In genomic region chr17:82494236-82495055, GRCh38 we compare ENCODE assay signal across 1 cellular context.
A peak's percentile ranks its signal among the peaks of the same experiment; 100 is the strongest.
TF ChIP-seq lines count a peak whose summit lies in the region.

No MANE protein-coding gene starts in this region.

TF ChIP-seq in HepG2, 621 proteins besides CTCF, POLR2A, EP300 and RAD21 (continues in another document):
- TF ChIP-seq ZBTB39 (CRISPR knock-in tag; IDR thresholded peaks at IDR 0.05) = no peak; the same call in none of the 2 replicates
- TF ChIP-seq THAP11 (CRISPR knock-in tag; IDR thresholded peaks at IDR 0.05) = peak; percentile 81
- TF ChIP-seq ARNT (IDR thresholded peaks at IDR 0.05) = no peak
- no peak for TF ChIP-seq HCFC1 (IDR thresholded peaks at IDR 0.05; ENCODE audit: low read depth, low read length)
- TF ChIP-seq ZNF781 (CRISPR knock-in tag; IDR thresholded peaks at IDR 0.05; ENCODE audit: borderline replicate concordance, not compliant biosample characterization) = peak; percentile 59
- TF ChIP-seq, protein P1, sequence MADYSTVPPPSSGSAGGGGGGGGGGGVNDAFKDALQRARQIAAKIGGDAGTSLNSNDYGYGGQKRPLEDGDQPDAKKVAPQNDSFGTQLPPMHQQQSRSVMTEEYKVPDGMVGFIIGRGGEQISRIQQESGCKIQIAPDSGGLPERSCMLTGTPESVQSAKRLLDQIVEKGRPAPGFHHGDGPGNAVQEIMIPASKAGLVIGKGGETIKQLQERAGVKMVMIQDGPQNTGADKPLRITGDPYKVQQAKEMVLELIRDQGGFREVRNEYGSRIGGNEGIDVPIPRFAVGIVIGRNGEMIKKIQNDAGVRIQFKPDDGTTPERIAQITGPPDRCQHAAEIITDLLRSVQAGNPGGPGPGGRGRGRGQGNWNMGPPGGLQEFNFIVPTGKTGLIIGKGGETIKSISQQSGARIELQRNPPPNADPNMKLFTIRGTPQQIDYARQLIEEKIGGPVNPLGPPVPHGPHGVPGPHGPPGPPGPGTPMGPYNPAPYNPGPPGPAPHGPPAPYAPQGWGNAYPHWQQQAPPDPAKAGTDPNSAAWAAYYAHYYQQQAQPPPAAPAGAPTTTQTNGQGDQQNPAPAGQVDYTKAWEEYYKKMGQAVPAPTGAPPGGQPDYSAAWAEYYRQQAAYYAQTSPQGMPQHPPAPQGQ (CRISPR knock-in tag; IDR thresholded peaks at IDR 0.05; ENCODE audit: borderline replicate concordance) = no peak
- TF ChIP-seq ZNF552 (CRISPR knock-in tag; IDR thresholded peaks at IDR 0.05; ENCODE audit: borderline replicate concordance) = peak; percentile 56; the same call in 1 of the 2 replicates
- no peak for TF ChIP-seq SAFB2 (CRISPR knock-in tag; IDR thresholded peaks at IDR 0.05; ENCODE audit: borderline replicate concordance, low read depth)
- peak; percentile 84 for TF ChIP-seq ZBTB7B (CRISPR knock-in tag; IDR thresholded peaks at IDR 0.05)
- 0 out of 2 replicates have a peak, but pooled peaks have one; percentile 14 for TF ChIP-seq ZNF572 (CRISPR knock-in tag; IDR thresholded peaks at IDR 0.05)
- TF ChIP-seq TP53 (CRISPR knock-in tag; conservative IDR thresholded peaks at IDR 0.05) = 0 out of 2 replicates have a peak, but pooled peaks have one; percentile 58
- peak; percentile 92 for TF ChIP-seq ZNF333 (CRISPR knock-in tag; IDR thresholded peaks at IDR 0.05; ENCODE audit: borderline replicate concordance)
- TF ChIP-seq SMAD9 (CRISPR knock-in tag; IDR thresholded peaks at IDR 0.05) = no peak
- peak; percentile 83; the same call in 1 of the 2 replicates for TF ChIP-seq ZNF138 (CRISPR knock-in tag; IDR thresholded peaks at IDR 0.05; ENCODE audit: low read depth)
- TF ChIP-seq ZNF124 (CRISPR knock-in tag; IDR thresholded peaks at IDR 0.05) = peak; percentile 98
- TF ChIP-seq ZNF318 (CRISPR knock-in tag; IDR thresholded peaks at IDR 0.05) = peak; percentile 25; the same call in 1 of the 2 replicates
- no peak for TF ChIP-seq ZNF790 (CRISPR knock-in tag; IDR thresholded peaks at IDR 0.05; ENCODE audit: borderline replicate concordance)
- peak; percentile 90 for TF ChIP-seq ZNF589 (CRISPR knock-in tag; conservative IDR thresholded peaks at IDR 0.05)
- TF ChIP-seq, protein P2, sequence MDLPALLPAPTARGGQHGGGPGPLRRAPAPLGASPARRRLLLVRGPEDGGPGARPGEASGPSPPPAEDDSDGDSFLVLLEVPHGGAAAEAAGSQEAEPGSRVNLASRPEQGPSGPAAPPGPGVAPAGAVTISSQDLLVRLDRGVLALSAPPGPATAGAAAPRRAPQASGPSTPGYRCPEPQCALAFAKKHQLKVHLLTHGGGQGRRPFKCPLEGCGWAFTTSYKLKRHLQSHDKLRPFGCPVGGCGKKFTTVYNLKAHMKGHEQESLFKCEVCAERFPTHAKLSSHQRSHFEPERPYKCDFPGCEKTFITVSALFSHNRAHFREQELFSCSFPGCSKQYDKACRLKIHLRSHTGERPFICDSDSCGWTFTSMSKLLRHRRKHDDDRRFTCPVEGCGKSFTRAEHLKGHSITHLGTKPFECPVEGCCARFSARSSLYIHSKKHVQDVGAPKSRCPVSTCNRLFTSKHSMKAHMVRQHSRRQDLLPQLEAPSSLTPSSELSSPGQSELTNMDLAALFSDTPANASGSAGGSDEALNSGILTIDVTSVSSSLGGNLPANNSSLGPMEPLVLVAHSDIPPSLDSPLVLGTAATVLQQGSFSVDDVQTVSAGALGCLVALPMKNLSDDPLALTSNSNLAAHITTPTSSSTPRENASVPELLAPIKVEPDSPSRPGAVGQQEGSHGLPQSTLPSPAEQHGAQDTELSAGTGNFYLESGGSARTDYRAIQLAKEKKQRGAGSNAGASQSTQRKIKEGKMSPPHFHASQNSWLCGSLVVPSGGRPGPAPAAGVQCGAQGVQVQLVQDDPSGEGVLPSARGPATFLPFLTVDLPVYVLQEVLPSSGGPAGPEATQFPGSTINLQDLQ (CRISPR knock-in tag; IDR thresholded peaks at IDR 0.05) = peak; percentile 86; the same call in 1 of the 2 replicates
- TF ChIP-seq BATF2 (CRISPR knock-in tag; IDR thresholded peaks at IDR 0.05) = no peak
- TF ChIP-seq ZBTB21 (CRISPR knock-in tag; IDR thresholded peaks at IDR 0.05) = no peak
- no peak for TF ChIP-seq AGO1 (IDR thresholded peaks at IDR 0.05; ENCODE audit: low read depth, low read length, poor library complexity, severe bottlenecking)
- TF ChIP-seq, protein P3, sequence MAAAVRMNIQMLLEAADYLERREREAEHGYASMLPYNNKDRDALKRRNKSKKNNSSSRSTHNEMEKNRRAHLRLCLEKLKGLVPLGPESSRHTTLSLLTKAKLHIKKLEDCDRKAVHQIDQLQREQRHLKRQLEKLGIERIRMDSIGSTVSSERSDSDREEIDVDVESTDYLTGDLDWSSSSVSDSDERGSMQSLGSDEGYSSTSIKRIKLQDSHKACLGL (CRISPR knock-in tag; IDR thresholded peaks at IDR 0.05) = peak; percentile 65; the same call in 1 of the 2 replicates
- TF ChIP-seq ZFX (CRISPR knock-in tag; IDR thresholded peaks at IDR 0.05; ENCODE audit: low read depth) = peak; percentile 91
- no peak for TF ChIP-seq ATM (IDR thresholded peaks at IDR 0.05; ENCODE audit: borderline replicate concordance)
- TF ChIP-seq BCLAF1 (IDR thresholded peaks at IDR 0.05) = no peak
- TF ChIP-seq ZNF446 (CRISPR knock-in tag; IDR thresholded peaks at IDR 0.05) = no peak
- 0 out of 2 replicates have a peak, but pooled peaks have one; percentile 55 for TF ChIP-seq MXD3 (CRISPR knock-in tag; IDR thresholded peaks at IDR 0.05)
- TF ChIP-seq NFKBIZ (CRISPR knock-in tag; IDR thresholded peaks at IDR 0.05) = peak; percentile 92
- peak; percentile 56; the same call in 1 of the 2 replicates for TF ChIP-seq ZNF800 (CRISPR knock-in tag; IDR thresholded peaks at IDR 0.05)
- TF ChIP-seq FOXC1 (CRISPR knock-in tag; IDR thresholded peaks at IDR 0.05; ENCODE audit: borderline replicate concordance) = peak; percentile 94
- TF ChIP-seq RBAK (CRISPR knock-in tag; IDR thresholded peaks at IDR 0.05) = no peak
- TF ChIP-seq XBP1 (CRISPR knock-in tag; IDR thresholded peaks at IDR 0.05) = no peak
- peak; percentile 84; the same call in 1 of the 2 replicates for TF ChIP-seq SPEN (CRISPR knock-in tag; IDR thresholded peaks at IDR 0.05; ENCODE audit: low read depth)
- peak; percentile 94; the same call in 1 of the 2 replicates for TF ChIP-seq ZNF614 (CRISPR knock-in tag; IDR thresholded peaks at IDR 0.05; ENCODE audit: borderline replicate concordance)
- TF ChIP-seq CEBPG (CRISPR knock-in tag; IDR thresholded peaks at IDR 0.05) = peak; percentile 73
- TF ChIP-seq ZNF33B (CRISPR knock-in tag; IDR thresholded peaks at IDR 0.05) = no peak; the same call in 1 of the 2 replicates
- peak; percentile 83 for TF ChIP-seq ZFY (CRISPR knock-in tag; IDR thresholded peaks at IDR 0.05)
